In the genomic region with DNA sequence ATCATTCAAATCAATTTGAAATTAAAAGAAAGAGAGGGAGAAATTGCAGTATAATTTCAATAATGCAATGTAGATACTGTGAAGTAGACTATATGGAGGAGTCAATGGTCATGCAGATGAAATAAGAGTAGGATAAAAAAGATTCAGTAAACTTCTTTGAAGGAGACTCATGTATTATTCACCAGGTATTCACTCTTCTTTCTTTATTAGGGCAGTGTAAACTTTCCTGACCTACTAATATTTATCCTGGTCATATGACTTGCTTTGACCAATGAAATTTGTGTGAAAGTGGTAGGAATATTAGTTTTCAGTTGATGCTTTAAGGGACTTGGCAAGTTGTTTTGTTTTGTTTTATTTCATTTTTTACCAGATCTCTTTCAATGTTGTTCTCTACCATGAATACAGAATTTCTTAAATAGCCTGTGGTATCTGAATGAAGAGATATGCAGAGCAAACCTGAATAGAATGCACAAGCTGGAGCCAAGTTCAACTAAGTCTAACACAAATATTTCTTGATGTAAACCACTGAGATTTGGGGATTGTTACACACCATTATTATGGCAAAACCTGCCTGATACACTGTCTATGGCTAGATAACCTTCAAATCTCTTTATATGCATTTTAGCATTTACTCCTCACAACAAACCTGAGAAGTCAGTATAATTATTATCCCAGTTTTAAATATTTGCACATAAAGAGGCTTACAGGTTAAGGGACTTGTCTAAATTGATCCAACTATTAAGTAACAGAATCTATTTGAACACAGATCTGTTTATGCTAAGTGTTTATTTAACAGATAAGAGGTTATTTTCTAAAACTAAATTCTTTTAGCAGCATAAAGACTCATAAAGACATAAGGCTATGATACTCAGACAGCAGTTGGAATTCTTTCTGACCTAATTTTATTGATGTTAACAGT, we compare ENCODE assay signal across 22 cellular contexts.
DNase-seq lines count a peak whose midpoint lies in the region; ATAC-seq, FAIRE-seq and TF ChIP-seq lines count a peak whose summit lies in the region.
"Had no signal": no experiment of that assay in that cellular context is flagged by ENCODE, and none has a peak within 500 bp of the region (broad histone marks: within the 10 kb centered on the region; RNA-seq: fewer than 3 reads in every experiment).

No MANE protein-coding gene starts in this region.

- H3K36me3 ChIP-seq in liver (ENCODE audit: control insufficient read depth in 4 of 4, insufficient read depth in 3 of 4, low read depth in 1 of 4, low read length in 3 of 4) (no peaks in the 10 kb centered on the region), HepG2 (replicated peaks in 1 of 2; ENCODE audit: control insufficient read depth in 1 of 2, insufficient read depth in 2 of 2, low read length in 2 of 2) (no peaks in the 10 kb centered on the region), bronchial epithelial cell (ENCODE audit: control insufficient read depth, insufficient read depth, low read length) (no peaks in the 10 kb centered on the region), right lobe of liver (no peaks in the 10 kb centered on the region)
- H3K36me3 ChIP-seq: BLaER1 treated with 17β-estradiol and CSF1 and Interleukin-3, amounts not matched to agents 10 nM and 100 nM had no signal

- no peak overlapping the region for H3K9ac ChIP-seq in liver (ENCODE audit: low read depth in 1 of 2, low read length in 2 of 2)
- H3K9ac ChIP-seq in HepG2 (ENCODE audit: insufficient read depth, low read depth, low read length), result no peak overlapping the region
- H3K9ac ChIP-seq: BLaER1 treated with 17β-estradiol and CSF1 and Interleukin-3, amounts not matched to agents 10 nM and 100 nM had no signal

- no peak overlapping the region for H2AFZ ChIP-seq in HepG2 (ENCODE audit: low read length)

- H3K27me3 ChIP-seq in liver (ENCODE audit: control insufficient read depth in 4 of 4, insufficient read depth in 4 of 4, low read length in 3 of 4) (no peaks in the 10 kb centered on the region), HepG2 (ENCODE audit: control insufficient read depth in 1 of 2, insufficient read depth in 2 of 2, low read length in 2 of 2) (no peaks in the 10 kb centered on the region), bronchial epithelial cell (ENCODE audit: control insufficient read depth, insufficient read depth, low read length) (no peaks in the 10 kb centered on the region), right lobe of liver (no peaks in the 10 kb centered on the region)
- H3K27me3 ChIP-seq: BLaER1 treated with 17β-estradiol and CSF1 and Interleukin-3, amounts not matched to agents 10 nM and 100 nM had no signal

- intact Hi-C loops in HepG2 (cut with micrococcal nuclease; ENCODE audit: unreplicated experiment) (no loop called here), right lobe of liver (cut with DNase I) (no loop called here)

- H3K9me3 ChIP-seq in liver (ENCODE audit: control insufficient read depth in 4 of 4, low read length in 3 of 4) (no peaks in the 10 kb centered on the region), HepG2 (ENCODE audit: low read length) (no peaks in the 10 kb centered on the region), right lobe of liver (no peaks in the 10 kb centered on the region)
- H3K9me3 ChIP-seq: A549; BLaER1 treated with 17β-estradiol and CSF1 and Interleukin-3, amounts not matched to agents 10 nM and 100 nM; Caco-2 had no signal

- DNase-seq in HepG2 (ENCODE audit: low spot score), result no peak
- DNase-seq in bronchial epithelial cell (ENCODE audit: low read depth), result peak; percentile 1
- DNase-seq in right lobe of liver, result no peak
- no peak for DNase-seq in NK-92 treated with Interleukin-12 subunit alpha and Interleukin-12 subunit beta, amount 100 ng/mL, for 24 hours (lab: John Stamatoyannopoulos, UW)
- DNase-seq: AML-193; Caco-2; Calu3; CD4-positive, alpha-beta T cell; CD8-positive, alpha-beta T cell; DMS79 treated with DMSO at 0.1 percent for 48 hours; GF-D8 had no signal

- TF ChIP-seq RAD21 in liver (IDR thresholded peaks at IDR 0.05) (no peak), HepG2 (CRISPR knock-in tag; IDR thresholded peaks at IDR 0.05) (no peak)

- no peaks in the 10 kb centered on the region for H3K79me2 ChIP-seq in HepG2 (ENCODE audit: insufficient read depth, low read length)

- no peak overlapping the region for H3K27ac ChIP-seq in liver (ENCODE audit: low read depth in 1 of 2, low read length in 2 of 2)
- no peak overlapping the region for H3K27ac ChIP-seq in HepG2 (ENCODE audit: extremely low read length, insufficient read depth, low read length)
- no peak overlapping the region for H3K27ac ChIP-seq in right lobe of liver
- H3K27ac ChIP-seq: 22Rv1; A549; BLaER1 treated with 17β-estradiol and CSF1 and Interleukin-3, amounts not matched to agents 10 nM and 100 nM; C4-2B had no signal

- no peak for TF ChIP-seq POLR2A in HepG2 (IDR thresholded peaks at IDR 0.05; ENCODE audit: insufficient read depth in 1 of 2, low read depth in 2 of 2, low read length in 2 of 2)
- no peak for TF ChIP-seq POLR2A in right lobe of liver (IDR thresholded peaks at IDR 0.05)

- no TSS peak for BruUV-seq in HepG2 (replicated peaks; lab: Mats Ljungman, UMichigan)

- in situ Hi-C loops in HepG2 (cut with HindIII; ENCODE audit: extremely low pct_ligation_motif_present, low pct_unique_long_range_greater_than_20kb), result no loop called here

- H3K4me3 ChIP-seq in liver (ENCODE audit: low read depth in 1 of 3, low read length in 3 of 3) (no peak overlapping the region), HepG2 (replicated peaks in 1 of 3; ENCODE audit: insufficient read depth in 1 of 3, low read depth in 2 of 3, low read length in 3 of 3) (no peak overlapping the region), bronchial epithelial cell (ENCODE audit: low read depth, low read length) (no peak overlapping the region), right lobe of liver (no peak overlapping the region)
- H3K4me3 ChIP-seq: A549; BLaER1 treated with 17β-estradiol and CSF1 and Interleukin-3, amounts not matched to agents 10 nM and 100 nM had no signal

- no peak for TF ChIP-seq CTCF in liver (IDR thresholded peaks at IDR 0.05; ENCODE audit: low read depth, low read length, missing input control)
- TF ChIP-seq CTCF in HepG2 (CRISPR knock-in tag; IDR thresholded peaks at IDR 0.05), result no peak
- no peak for TF ChIP-seq CTCF in bronchial epithelial cell (IDR thresholded peaks at IDR 0.05; ENCODE audit: insufficient read depth, low read length, severe bottlenecking)
- TF ChIP-seq CTCF in right lobe of liver (IDR thresholded peaks at IDR 0.05), result no peak

- H4K20me1 ChIP-seq in HepG2 (ENCODE audit: insufficient read depth, low read length), result no peaks in the 10 kb centered on the region
- H4K20me1 ChIP-seq: BLaER1 treated with 17β-estradiol and CSF1 and Interleukin-3, amounts not matched to agents 10 nM and 100 nM had no signal

- no peak for FAIRE-seq in HepG2 (lab: Jason Lieb, UNC)
- FAIRE-seq in bronchial epithelial cell (lab: Jason Lieb, UNC), result no peak
- FAIRE-seq: A549, D721Med, G401.6, GM12892, GM18507, GM19239 had no signal

- POLR2A ChIA-PET in HepG2 (lab: Yijun Ruan, JAX), result no interaction called here

- H3K4me1 ChIP-seq in liver (ENCODE audit: control insufficient read depth in 4 of 4, insufficient read depth in 4 of 4, low read length in 3 of 4) (peaks cover 4 to 25% (median 17%) of the 10 kb centered on the region in 4 donors), HepG2 (ENCODE audit: insufficient read depth, low read length) (no peaks in the 10 kb centered on the region), right lobe of liver (peaks cover 0 to 20% (median 2%) of the 10 kb centered on the region in 4 donors)
- H3K4me1 ChIP-seq: A549; BLaER1 treated with 17β-estradiol and CSF1 and Interleukin-3, amounts not matched to agents 10 nM and 100 nM; Caco-2 had no signal

- H3K4me2 ChIP-seq in HepG2 (ENCODE audit: low read depth, low read length), result no peak overlapping the region
- H3K4me2 ChIP-seq: A549; BLaER1 treated with 17β-estradiol and CSF1 and Interleukin-3, amounts not matched to agents 10 nM and 100 nM had no signal

- CTCF ChIA-PET in HepG2 (lab: Yijun Ruan, JAX; ENCODE audit: low intra/inter-chr PET ratio, low total read pairs), result no interaction called here

- TF ChIP-seq EP300 in HepG2 (IDR thresholded peaks at IDR 0.05; ENCODE audit: low read depth in 2 of 2, low read length in 2 of 2) (no peak), HepG2 (CRISPR knock-in tag; IDR thresholded peaks at IDR 0.05; ENCODE audit: borderline replicate concordance) (no peak)

- ATAC-seq in HepG2 (no peak), right lobe of liver (peak; percentile 53 to 92 (median 76)), GM19023 (IDR thresholded peaks at IDR 0.05; ENCODE audit: unreplicated experiment) (no peak)
- ATAC-seq: A549; CD8-positive, alpha-beta T cell had no signal

TF ChIP-seq in liver, 16 proteins besides CTCF, POLR2A, EP300 and RAD21 (continues in another document):
- TF ChIP-seq YY1 (IDR thresholded peaks at IDR 0.05) (no peak), FOXA2 (IDR thresholded peaks at IDR 0.05) (peak; percentile 7), NR2F2 (IDR thresholded peaks at IDR 0.05) (no peak), HNF4G (IDR thresholded peaks at IDR 0.05) (no peak), HNF4A (conservative IDR thresholded peaks at IDR 0.05) (peak in 1 of 2 donors; percentile 16)

TF ChIP-seq in HepG2, 621 proteins besides CTCF, POLR2A, EP300 and RAD21:
- TF ChIP-seq, protein P1, sequence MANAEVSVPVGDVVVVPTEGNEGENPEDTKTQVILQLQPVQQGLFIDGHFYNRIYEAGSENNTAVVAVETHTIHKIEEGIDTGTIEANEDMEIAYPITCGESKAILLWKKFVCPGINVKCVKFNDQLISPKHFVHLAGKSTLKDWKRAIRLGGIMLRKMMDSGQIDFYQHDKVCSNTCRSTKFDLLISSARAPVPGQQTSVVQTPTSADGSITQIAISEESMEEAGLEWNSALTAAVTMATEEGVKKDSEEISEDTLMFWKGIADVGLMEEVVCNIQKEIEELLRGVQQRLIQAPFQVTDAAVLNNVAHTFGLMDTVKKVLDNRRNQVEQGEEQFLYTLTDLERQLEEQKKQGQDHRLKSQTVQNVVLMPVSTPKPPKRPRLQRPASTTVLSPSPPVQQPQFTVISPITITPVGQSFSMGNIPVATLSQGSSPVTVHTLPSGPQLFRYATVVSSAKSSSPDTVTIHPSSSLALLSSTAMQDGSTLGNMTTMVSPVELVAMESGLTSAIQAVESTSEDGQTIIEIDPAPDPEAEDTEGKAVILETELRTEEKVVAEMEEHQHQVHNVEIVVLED (CRISPR knock-in tag; IDR thresholded peaks at IDR 0.05; ENCODE audit: borderline replicate concordance), result no peak
- TF ChIP-seq NCOA2 (CRISPR knock-in tag; IDR thresholded peaks at IDR 0.05), result no peak
- no peak for TF ChIP-seq THYN1 (CRISPR knock-in tag; IDR thresholded peaks at IDR 0.05; ENCODE audit: borderline replicate concordance, low read depth)
- no peak for TF ChIP-seq MXD4 (CRISPR knock-in tag; IDR thresholded peaks at IDR 0.05)
- TF ChIP-seq ELF4 (CRISPR knock-in tag; IDR thresholded peaks at IDR 0.05; ENCODE audit: borderline replicate concordance), result no peak
- no peak for TF ChIP-seq ARHGAP35 (CRISPR knock-in tag; IDR thresholded peaks at IDR 0.05; ENCODE audit: borderline replicate concordance)
- TF ChIP-seq TEAD3 (CRISPR knock-in tag; optimal IDR thresholded peaks at IDR 0.05; ENCODE audit: borderline replicate concordance), result no peak
- TF ChIP-seq ZFX (CRISPR knock-in tag; IDR thresholded peaks at IDR 0.05; ENCODE audit: low read depth), result no peak
TF ChIP-seq in HepG2: peak in this region for 0.

Comparison
In these comparisons a context has a peak if more than half of its experiments do, and no peak if none do; other contexts are left out.
1. ATAC-seq: peak in right lobe of liver (4 of 4); none in HepG2 (single experiment) and GM19023 (single experiment).